8 cellular contexts compared by ENCODE assay signal in genomic region chr7:87151701-87152111, GRCh38. TPM values are rescaled to one million over a fixed set of nuclear protein-coding genes. Genes with fewer than 3 reads are reported as not detected.
DNase-seq lines count a peak whose midpoint lies in the region; ATAC-seq and TF ChIP-seq lines count a peak whose summit lies in the region.

No MANE protein-coding gene starts in this region.

- H3K36me3 Mint-ChIP-seq in GM23338 (ENCODE audit: low read depth) (peaks cover 21% of the 10 kb centered on the region), nephron (ENCODE audit: low read depth) (peaks cover 7% of the 10 kb centered on the region)

- H3K27me3 Mint-ChIP-seq in GM23338 (ENCODE audit: insufficient read depth, low read depth, poor library complexity): peaks cover 11% of the 10 kb centered on the region
- H3K27me3 Mint-ChIP-seq in nephron (ENCODE audit: low read depth): no peaks in the 10 kb centered on the region

- H3K27me3 ChIP-seq in GM23338 (ENCODE audit: insufficient read depth) (no peaks in the 10 kb centered on the region), MM.1S (replicated peaks; ENCODE audit: insufficient read depth, low read length) (no peaks in the 10 kb centered on the region), colonic mucosa (no peaks in the 10 kb centered on the region)

- in situ Hi-C loops in GM13977 (cut with MboI; ENCODE audit: low pct_unique_long_range_greater_than_20kb, low sequenced_read_pairs, unreplicated experiment): no loop called here

- H3K36me3 ChIP-seq in GM23338 (ENCODE audit: insufficient read depth): no peaks in the 10 kb centered on the region
- no peaks in the 10 kb centered on the region for H3K36me3 ChIP-seq in MM.1S (replicated peaks; ENCODE audit: insufficient read depth, low read length)
- H3K36me3 ChIP-seq in colonic mucosa: no peaks in the 10 kb centered on the region

- peak overlapping the region; percentile 94 for H3K4me3 Mint-ChIP-seq in GM23338
- peak overlapping the region; percentile 94 to 98 (median 95) for H3K4me3 Mint-ChIP-seq in nephron

- H3K4me2 ChIP-seq in GM23338 (peak overlapping the region; percentile 88), MM.1S (ENCODE audit: low read depth, low read length) (peak overlapping the region; percentile 60)

- H3K4me1 Mint-ChIP-seq in GM23338 (peaks cover 23% of the 10 kb centered on the region), nephron (peaks cover 26% of the 10 kb centered on the region)

- peak overlapping the region; percentile 70; the same call in 1 of the 2 replicates for H2AFZ ChIP-seq in GM23338
- peak overlapping the region; percentile 59 for H2AFZ ChIP-seq in MM.1S (ENCODE audit: low read length)

- H4K20me1 ChIP-seq in GM23338 (replicated peaks; ENCODE audit: insufficient read depth) (peaks cover 24% of the 10 kb centered on the region), MM.1S (ENCODE audit: insufficient read depth, low read length) (peaks cover 6% of the 10 kb centered on the region; the same call in 1 of the 2 replicates)

- ATAC-seq in GM23338: peak; percentile 36

- H3K9me3 Mint-ChIP-seq in GM23338: 0 out of 3 replicates have a peak, but pooled peaks cover 3% of the 10 kb centered on the region
- H3K9me3 Mint-ChIP-seq in nephron: no peaks in the 10 kb centered on the region

- DNase-seq in GM13977 (ENCODE audit: low spot score) (peak; percentile 53), GM23338 (ENCODE audit: low spot score) (no peak), MM.1S (no peak), colonic mucosa (no peak), mesenteric fat pad (ENCODE audit: low spot score) (no peak), HPDE6-E6E7 (ENCODE audit: extremely low spot score) (no peak), NCI-H146 treated with DMSO at 0.1 percent for 48 hours (lab: John Stamatoyannopoulos, UW; ENCODE audit: unreplicated experiment) (no peak)

- H3K9ac ChIP-seq in MM.1S (ENCODE audit: low read length) (peak overlapping the region; percentile 77), colonic mucosa (ENCODE audit: low read depth in 2 of 2, low read length in 2 of 2) (peak overlapping the region; percentile 80 to 96)

- peak overlapping the region; percentile 100 for H3K27ac Mint-ChIP-seq in GM23338
- H3K27ac Mint-ChIP-seq in nephron: peak overlapping the region; percentile 98 to 100 (median 100)

- no peaks in the 10 kb centered on the region for H3K9me3 ChIP-seq in MM.1S (replicated peaks; ENCODE audit: insufficient read depth, low read length)
- no peaks in the 10 kb centered on the region for H3K9me3 ChIP-seq in colonic mucosa

- H3K4me1 ChIP-seq in GM23338 (ENCODE audit: insufficient read depth): 0 out of 2 replicates have a peak, but pooled peaks cover 8% of the 10 kb centered on the region
- peaks cover 17% of the 10 kb centered on the region; the same call in 1 of the 2 replicates for H3K4me1 ChIP-seq in MM.1S (ENCODE audit: low read length)
- H3K4me1 ChIP-seq in colonic mucosa: peaks cover 18% of the 10 kb centered on the region

- H3K79me2 ChIP-seq in GM23338 (replicated peaks; ENCODE audit: insufficient read depth): peaks cover 43% of the 10 kb centered on the region
- peaks cover 40% of the 10 kb centered on the region for H3K79me2 ChIP-seq in MM.1S (ENCODE audit: low read length)

- H3K4me3 ChIP-seq in GM23338 (peak overlapping the region; percentile 84), MM.1S (ENCODE audit: low read length) (peak overlapping the region; percentile 66), colonic mucosa (peak overlapping the region; percentile 54)

- intact Hi-C loops in colonic mucosa (cut with DNase I): loop anchor here (10.0 kb wide), 2 partner anchors 193 to 723 kb away; partner anchors contain the start of genes CROT, DBF4 and SLC25A40

- no peak for TF ChIP-seq CTCF in GM13977 (IDR thresholded peaks at IDR 0.05; ENCODE audit: extremely low read depth, insufficient read depth, missing control alignments)
- no peak for TF ChIP-seq CTCF in GM23338 (conservative IDR thresholded peaks at IDR 0.05; ENCODE audit: low read depth in 2 of 2)
- no peak for TF ChIP-seq CTCF in MM.1S (IDR thresholded peaks at IDR 0.05; ENCODE audit: low read length)
- TF ChIP-seq CTCF in colonic mucosa (IDR thresholded peaks at IDR 0.05): no peak
- TF ChIP-seq CTCF in nephron (IDR thresholded peaks at IDR 0.05; ENCODE audit: unreplicated experiment in 3 of 3): no peak

- no peaks in the 10 kb centered on the region for H3K9me2 ChIP-seq in GM23338 (ENCODE audit: insufficient read depth)
- no peaks in the 10 kb centered on the region for H3K9me2 ChIP-seq in MM.1S (replicated peaks; ENCODE audit: insufficient read depth, low read length)

- peak overlapping the region; percentile 99 for H3K27ac ChIP-seq in GM23338 (ENCODE audit: low read depth)
- peak overlapping the region; percentile 85 for H3K27ac ChIP-seq in MM.1S (ENCODE audit: low read length)
- peak overlapping the region; percentile 95 for H3K27ac ChIP-seq in colonic mucosa

- H3F3A ChIP-seq in GM23338 (replicated peaks; ENCODE audit: low read depth): no peaks in the 10 kb centered on the region
- H3F3A ChIP-seq in MM.1S (ENCODE audit: insufficient read depth, low read length): 0 out of 2 replicates have a peak, but pooled peaks cover 10% of the 10 kb centered on the region

TF ChIP-seq in GM23338, 12 proteins besides CTCF, POLR2A, EP300 and RAD21:
- TF ChIP-seq POLR2AphosphoS5 (IDR thresholded peaks at IDR 0.05; ENCODE audit: low read depth) (no peak), ZNF462 (CRISPR knock-in tag; IDR thresholded peaks at IDR 0.05) (no peak)

RNA-seq across cellular contexts. Expression of gene DMTF1, which starts 0.5 kb away (rescaled TPM):
- total RNA-seq in GM23338 (2014; rRNA removed; shearing (Covaris generic)): 107 and 114 TPM in 2 replicates
- polyA plus RNA-seq in GM23338 (2016; fragmentation: Nextera tagmentation; extraction: Ambion mirVana): 52.1 and 60.4 TPM in 2 replicates
- total RNA-seq in colonic mucosa (10 to 100 TPM; 44.4 to 66.0 TPM), mesenteric fat pad (53.9 TPM)
